ENCODE assay signal across 27 cellular contexts in genomic region chr12:111251787-111252186, GRCh38.
"Had no signal": no experiment of that assay in that cellular context is flagged by ENCODE, and none has a peak within 500 bp of the region (broad histone marks: within the 10 kb centered on the region; RNA-seq: fewer than 3 reads in every experiment).

No MANE protein-coding gene starts in this region.

- H3K4me1 ChIP-seq: parathyroid adenoma, psoas muscle, sigmoid colon, stomach, tibial nerve, upper lobe of left lung, vagina had no signal

- H3K4me3 Mint-ChIP-seq: naive thymus-derived CD8-positive, alpha-beta T cell; natural killer cell treated with Interleukin-12 subunit alpha and Interleukin-12 subunit beta and Interleukin-15 and Interleukin-18, amount 100 ng/mL, for 72 hours; nephron progenitor cell; stimulated activated effector memory CD8-positive, alpha-beta T cell treated with anti-CD3 and anti-CD28 coated beads, Interleukin-12 subunit alpha, Interleukin-12 subunit beta, amount 100 ng/mL, for 72 hours; stimulated activated naive B cell treated with anti-CD40 and anti-IgM and Interleukin-4, amounts not matched to agents 10 μg/mL and 1 μg/mL and 100 μg/mL, for 72 hours; stimulated activated naive CD8-positive, alpha-beta T cell treated with anti-CD3 and anti-CD28 coated beads, Interleukin-15, Interleukin-2, amounts not matched to agents 100 ng/mL and 50 ng/mL, for 24 hours had no signal

- H3K27ac ChIP-seq: ovary, parathyroid adenoma, psoas muscle, right lobe of liver, sigmoid colon, stomach, thoracic aorta, thyroid gland, tibial nerve, upper lobe of left lung, vagina had no signal

- DNase-seq: naive thymus-derived CD8-positive, alpha-beta T cell; nephron progenitor cell; occipital lobe; ovary; psoas muscle; right cardiac atrium; right lobe of liver; sigmoid colon; small intestine; stimulated activated CD4-positive, alpha-beta T cell treated with anti-CD3 and anti-CD28 coated beads, Interleukin-15, amount 100 ng/mL, for 24 hours; stimulated activated CD4-positive, alpha-beta T cell treated with anti-CD3 and anti-CD28 coated beads, Interleukin-2, amount 100 ng/mL, for 24 hours; stimulated activated CD4-positive, alpha-beta T cell treated with anti-CD3 and anti-CD28 coated beads, Interleukin-2, amount 100 ng/mL, for 48 hours; stimulated activated CD4-positive, alpha-beta T cell treated with anti-CD3 and anti-CD28 coated beads, Interleukin-4, amount 100 ng/mL, for 24 hours; stimulated activated naive B cell treated with anti-CD40 and anti-IgM and Interleukin-4, amounts not matched to agents 10 μg/mL and 1 μg/mL and 100 μg/mL, for 72 hours; stimulated activated naive CD4-positive, alpha-beta T cell treated with Interleukin-2 at 50 U/mL for 16 hours; stomach; thyroid gland; trophoblast cell; upper lobe of left lung had no signal

- H3K27ac Mint-ChIP-seq: natural killer cell treated with Interleukin-12 subunit alpha and Interleukin-12 subunit beta and Interleukin-15 and Interleukin-18, amount 100 ng/mL, for 72 hours; nephron progenitor cell; stimulated activated effector memory CD8-positive, alpha-beta T cell treated with anti-CD3 and anti-CD28 coated beads, Interleukin-12 subunit alpha, Interleukin-12 subunit beta, amount 100 ng/mL, for 72 hours; stimulated activated naive B cell treated with anti-CD40 and anti-IgM and Interleukin-4, amounts not matched to agents 10 μg/mL and 1 μg/mL and 100 μg/mL, for 72 hours; stimulated activated naive CD8-positive, alpha-beta T cell treated with anti-CD3 and anti-CD28 coated beads, Interleukin-15, Interleukin-2, amounts not matched to agents 100 ng/mL and 50 ng/mL, for 24 hours had no signal

- H3K9me3 Mint-ChIP-seq: naive thymus-derived CD8-positive, alpha-beta T cell; natural killer cell treated with Interleukin-12 subunit alpha and Interleukin-12 subunit beta and Interleukin-15 and Interleukin-18, amount 100 ng/mL, for 72 hours; stimulated activated effector memory CD8-positive, alpha-beta T cell treated with anti-CD3 and anti-CD28 coated beads, Interleukin-12 subunit alpha, Interleukin-12 subunit beta, amount 100 ng/mL, for 72 hours; stimulated activated naive CD8-positive, alpha-beta T cell treated with anti-CD3 and anti-CD28 coated beads, Interleukin-15, Interleukin-2, amounts not matched to agents 100 ng/mL and 50 ng/mL, for 24 hours had no signal

- H3K4me3 ChIP-seq: ovary, psoas muscle, right lobe of liver, sigmoid colon, stomach, thoracic aorta, thyroid gland, tibial nerve, upper lobe of left lung, vagina had no signal

- H3K36me3 ChIP-seq: ovary, right lobe of liver, sigmoid colon, stomach, thoracic aorta, thyroid gland, tibial nerve, upper lobe of left lung, vagina had no signal

- ATAC-seq: naive thymus-derived CD8-positive, alpha-beta T cell; natural killer cell treated with Interleukin-12 subunit alpha and Interleukin-12 subunit beta and Interleukin-15 and Interleukin-18, amount 100 ng/mL, for 72 hours; psoas muscle; right cardiac atrium; right lobe of liver; stimulated activated effector memory CD8-positive, alpha-beta T cell treated with anti-CD3 and anti-CD28 coated beads, Interleukin-12 subunit alpha, Interleukin-12 subunit beta, amount 100 ng/mL, for 72 hours; stimulated activated naive B cell treated with anti-CD40 and anti-IgM and Interleukin-4, amounts not matched to agents 10 μg/mL and 1 μg/mL and 100 μg/mL, for 72 hours had no signal

- H3K4me1 Mint-ChIP-seq: nephron progenitor cell; stimulated activated effector memory CD8-positive, alpha-beta T cell treated with anti-CD3 and anti-CD28 coated beads, Interleukin-12 subunit alpha, Interleukin-12 subunit beta, amount 100 ng/mL, for 72 hours; stimulated activated naive B cell treated with anti-CD40 and anti-IgM and Interleukin-4, amounts not matched to agents 10 μg/mL and 1 μg/mL and 100 μg/mL, for 72 hours had no signal

- H3K27me3 Mint-ChIP-seq: progenitor cell of endocrine pancreas had no signal

- H3K9me3 ChIP-seq: ovary, psoas muscle, right lobe of liver, sigmoid colon, stomach, thoracic aorta, thyroid gland, tibial nerve, upper lobe of left lung, vagina had no signal

- H3K36me3 Mint-ChIP-seq: naive thymus-derived CD8-positive, alpha-beta T cell; natural killer cell treated with Interleukin-12 subunit alpha and Interleukin-12 subunit beta and Interleukin-15 and Interleukin-18, amount 100 ng/mL, for 72 hours; stimulated activated effector memory CD8-positive, alpha-beta T cell treated with anti-CD3 and anti-CD28 coated beads, Interleukin-12 subunit alpha, Interleukin-12 subunit beta, amount 100 ng/mL, for 72 hours; stimulated activated naive B cell treated with anti-CD40 and anti-IgM and Interleukin-4, amounts not matched to agents 10 μg/mL and 1 μg/mL and 100 μg/mL, for 72 hours had no signal
